ENCODE assay signal across 13 cellular contexts in the genomic region with DNA sequence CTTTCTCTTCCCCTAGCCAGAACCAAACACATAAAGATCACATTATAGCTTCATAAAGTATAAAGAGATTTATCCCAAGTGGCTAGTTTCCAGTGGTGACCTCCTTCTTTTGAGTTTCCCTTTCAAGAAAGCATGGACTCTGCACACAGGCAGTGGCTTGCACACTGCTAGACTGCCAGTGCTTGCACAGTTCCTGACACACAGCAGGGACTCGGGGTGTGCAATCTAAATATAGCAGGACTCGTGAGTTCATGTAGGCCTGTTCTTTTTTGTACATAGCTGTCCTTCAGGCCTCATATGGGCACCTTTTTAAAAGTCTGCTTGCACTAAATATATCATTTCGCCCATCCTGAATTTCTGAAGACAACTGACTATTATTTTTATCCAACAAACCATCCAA.
"Had no signal": no experiment of that assay in that cellular context is flagged by ENCODE, and none has a peak within 500 bp of the region (broad histone marks: within the 10 kb centered on the region; RNA-seq: fewer than 3 reads in every experiment).

No MANE protein-coding gene starts in this region.

- H3K4me3 ChIP-seq: esophagus squamous epithelium, lung, skin epidermis, thoracic aorta, upper lobe of left lung had no signal

- H3K36me3 Mint-ChIP-seq: activated CD4-positive, alpha-beta memory T cell treated with anti-CD3 and anti-CD28 coated beads for 36 hours; activated naive CD8-positive, alpha-beta T cell had no signal

- H3K4me3 Mint-ChIP-seq: activated CD4-positive, alpha-beta memory T cell treated with anti-CD3 and anti-CD28 coated beads for 36 hours; activated CD4-positive, alpha-beta T cell treated with anti-CD3 and anti-CD28 coated beads for 36 hours; activated naive CD8-positive, alpha-beta T cell; stimulated activated naive CD8-positive, alpha-beta T cell treated with anti-CD3 and anti-CD28 coated beads, Interleukin-15, amount 100 ng/mL, for 72 hours had no signal

- H3K27ac Mint-ChIP-seq: activated CD4-positive, alpha-beta memory T cell treated with anti-CD3 and anti-CD28 coated beads for 36 hours; activated CD4-positive, alpha-beta T cell treated with anti-CD3 and anti-CD28 coated beads for 36 hours; activated naive CD8-positive, alpha-beta T cell; stimulated activated naive CD8-positive, alpha-beta T cell treated with anti-CD3 and anti-CD28 coated beads, Interleukin-15, amount 100 ng/mL, for 72 hours had no signal

- H3K27me3 Mint-ChIP-seq: activated CD4-positive, alpha-beta memory T cell treated with anti-CD3 and anti-CD28 coated beads for 36 hours; activated CD4-positive, alpha-beta T cell treated with anti-CD3 and anti-CD28 coated beads for 36 hours; stimulated activated naive CD8-positive, alpha-beta T cell treated with anti-CD3 and anti-CD28 coated beads, Interleukin-15, amount 100 ng/mL, for 72 hours had no signal

- H3K27ac ChIP-seq: esophagus squamous epithelium, thoracic aorta, upper lobe of left lung had no signal

- H3K27me3 ChIP-seq: esophagus squamous epithelium, upper lobe of left lung had no signal

- H3K36me3 ChIP-seq: esophagus squamous epithelium, thoracic aorta, upper lobe of left lung had no signal

- DNase-seq: activated CD4-positive, alpha-beta memory T cell treated with anti-CD3 and anti-CD28 coated beads for 36 hours; activated CD4-positive, alpha-beta T cell treated with anti-CD3 and anti-CD28 coated beads for 36 hours; activated T-cell treated with anti-CD3 and anti-CD28 coated beads for 4 hours; cortex of kidney; effector CD8-positive, alpha-beta T cell; esophagus squamous epithelium; stimulated activated CD4-positive, alpha-beta T cell treated with anti-CD3 and anti-CD28 coated beads, Interleukin-2, amount 100 ng/mL, for 48 hours; stimulated activated naive CD8-positive, alpha-beta T cell treated with anti-CD3 and anti-CD28 coated beads, Interleukin-15, amount 100 ng/mL, for 72 hours; upper lobe of left lung had no signal

- H3K9me3 ChIP-seq: thoracic aorta had no signal

- H3K4me1 Mint-ChIP-seq: activated CD4-positive, alpha-beta T cell treated with anti-CD3 and anti-CD28 coated beads for 36 hours; stimulated activated naive CD8-positive, alpha-beta T cell treated with anti-CD3 and anti-CD28 coated beads, Interleukin-15, amount 100 ng/mL, for 72 hours had no signal

- ATAC-seq: activated CD4-positive, alpha-beta T cell treated with anti-CD3 and anti-CD28 coated beads for 36 hours; stimulated activated naive CD8-positive, alpha-beta T cell treated with anti-CD3 and anti-CD28 coated beads, Interleukin-15, amount 100 ng/mL, for 72 hours had no signal
